ENCODE assay signal across 20 cellular contexts in genomic region chr22:26357281-26357680, GRCh38.
DNase-seq lines count a peak whose midpoint lies in the region; ATAC-seq, FAIRE-seq and TF ChIP-seq lines count a peak whose summit lies in the region.
"Had no signal": no experiment of that assay in that cellular context is flagged by ENCODE, and none has a peak within 500 bp of the region (broad histone marks: within the 10 kb centered on the region; RNA-seq: fewer than 3 reads in every experiment).

No MANE protein-coding gene starts in this region.

- no TSS peak for BruUV-seq in K562 (replicated peaks; lab: Mats Ljungman, UMichigan)

- H3K36me3 ChIP-seq in K562 (ENCODE audit: control insufficient read depth, insufficient read depth, low read length): no peaks in the 10 kb centered on the region
- no peaks in the 10 kb centered on the region for H3K36me3 ChIP-seq in breast epithelium
- H3K36me3 ChIP-seq: BLaER1 treated with 17β-estradiol and CSF1 and Interleukin-3, amounts not matched to agents 10 nM and 100 nM had no signal

- H3K79me2 ChIP-seq in K562 (ENCODE audit: control insufficient read depth, insufficient read depth, low read length): no peaks in the 10 kb centered on the region

- no peak overlapping the region for H2AFZ ChIP-seq in K562 (ENCODE audit: low read depth, low read length)

- no peak for TF ChIP-seq POLR2A in A549 (IDR thresholded peaks at IDR 0.05; ENCODE audit: low read length)
- TF ChIP-seq POLR2A in K562 (conservative IDR thresholded peaks at IDR 0.05): no peak
- no peak for TF ChIP-seq POLR2A in breast epithelium (IDR thresholded peaks at IDR 0.05)

- in situ Hi-C loops in K562 (cut with MboI): no loop called here

- no peak for TF ChIP-seq EP300 in A549 (IDR thresholded peaks at IDR 0.05)
- no peak for TF ChIP-seq EP300 in K562 (IDR thresholded peaks at IDR 0.05; ENCODE audit: low read length)

- H3K4me2 ChIP-seq in A549 (no peak overlapping the region), K562 (ENCODE audit: insufficient read depth, low read length) (no peak overlapping the region)

- DNase-seq in NCI-H2171 treated with DMSO at 0.1 percent for 48 hours (lab: John Stamatoyannopoulos, UW): peak; percentile 23
- no peak for DNase-seq in NCI-H2171 (lab: John Stamatoyannopoulos, UW)
- DNase-seq in A549 (ENCODE audit: low read depth in 1 of 2, low spot score in 1 of 2): no peak
- DNase-seq in K562 (ENCODE audit: extremely low read depth in 1 of 4, low spot score in 3 of 4): no peak
- no peak for DNase-seq in urothelium cell line (ENCODE audit: low spot score)
- DNase-seq in breast epithelium (ENCODE audit: low spot score in 2 of 2): no peak
- DNase-seq in NOMO-1 (lab: John Stamatoyannopoulos, UW; ENCODE audit: unreplicated experiment in 2 of 2): no peak
- DNase-seq: 8988T; Caco-2; CD4-positive, alpha-beta T cell; CD8-positive, alpha-beta T cell; DMS79 treated with DMSO at 0.1 percent for 48 hours; GF-D8 had no signal

- no peaks in the 10 kb centered on the region; the same call in 2 of the 3 replicates for H3K4me1 ChIP-seq in A549
- peaks cover 0 to 2% of the 10 kb centered on the region in 2 experiments; a peak in 1 of 5 replicates for H3K4me1 ChIP-seq in K562 (replicated peaks in 1 of 2; ENCODE audit: control insufficient read depth in 2 of 2, insufficient read depth in 2 of 2, low read length in 2 of 2)
- no peaks in the 10 kb centered on the region for H3K4me1 ChIP-seq in breast epithelium
- H3K4me1 ChIP-seq: Caco-2 had no signal

- TF ChIP-seq CTCF in A549 (IDR thresholded peaks at IDR 0.05): no peak
- TF ChIP-seq CTCF in K562 (IDR thresholded peaks at IDR 0.05 in 2 of 3, conservative IDR thresholded peaks at IDR 0.05 in 1 of 3; ENCODE audit: insufficient read depth in 2 of 3, low read depth in 1 of 3, low read length in 3 of 3): no peak
- no peak for TF ChIP-seq CTCF in breast epithelium (IDR thresholded peaks at IDR 0.05)

- CTCF ChIA-PET in A549 (lab: Yijun Ruan, JAX) (interaction anchor here (1.0 to 4.5 kb wide), 2 partner anchors 8 to 10 kb away, joined by 3 to 26 read pairs; no protein-coding TSS in a partner anchor), K562 (lab: Yijun Ruan, JAX; ENCODE audit: low intra/inter-chr PET ratio) (no interaction called here)

- H3K9ac ChIP-seq in K562 (ENCODE audit: insufficient read depth in 1 of 2, low read depth in 2 of 2, low read length in 2 of 2): no peak overlapping the region

- intact Hi-C loops in K562 (cut with micrococcal nuclease) (no loop called here), breast epithelium (cut with DNase I; ENCODE audit: low total_unique reads) (no loop called here)

- H3K27ac ChIP-seq in A549 (no peak overlapping the region), K562 (ENCODE audit: extremely low read depth, low read depth, low read length) (no peak overlapping the region), breast epithelium (no peak overlapping the region)
- H3K27ac ChIP-seq: C4-2B had no signal

- no peak for TF ChIP-seq RAD21 in A549 (conservative IDR thresholded peaks at IDR 0.05 in 1 of 2, IDR thresholded peaks at IDR 0.05 in 1 of 2)
- TF ChIP-seq RAD21 in K562 (CRISPR knock-in tag; conservative IDR thresholded peaks at IDR 0.05 in 1 of 2, IDR thresholded peaks at IDR 0.05 in 1 of 2): no peak

- 60% methylated on average over 2 of the region's 2 CpGs for WGBS in A549 (ENCODE audit: missing lambda C conversion rate)
- WGBS in K562 (ENCODE audit: insufficient coverage, low coverage, missing lambda C conversion rate): 14% methylated on average over 2 of the region's 2 CpGs

- H4K20me1 ChIP-seq in K562 (replicated peaks; ENCODE audit: control insufficient read depth, insufficient read depth, low read length): no peaks in the 10 kb centered on the region
- H4K20me1 ChIP-seq: BLaER1 treated with 17β-estradiol and CSF1 and Interleukin-3, amounts not matched to agents 10 nM and 100 nM had no signal

- ATAC-seq in A549 (no peak), K562 (no peak)
- ATAC-seq: CD8-positive, alpha-beta T cell had no signal

- peaks cover 5 to 12% of the 10 kb centered on the region in 2 experiments; a peak in 4 of 5 replicates for H3K27me3 ChIP-seq in K562 (ENCODE audit: control insufficient read depth in 2 of 2, insufficient read depth in 2 of 2, low read length in 2 of 2)
- peaks cover 0 to 6% of the 10 kb centered on the region in 2 donors for H3K27me3 ChIP-seq in breast epithelium
- H3K27me3 ChIP-seq: BLaER1 treated with 17β-estradiol and CSF1 and Interleukin-3, amounts not matched to agents 10 nM and 100 nM had no signal

- H3K4me3 ChIP-seq in A549: no peak overlapping the region
- H3K4me3 ChIP-seq in K562: no peak overlapping the region
- H3K4me3 ChIP-seq in breast epithelium: no peak overlapping the region
- H3K4me3 ChIP-seq: BLaER1 treated with 17β-estradiol and CSF1 and Interleukin-3, amounts not matched to agents 10 nM and 100 nM had no signal

- H3K9me1 ChIP-seq in K562 (ENCODE audit: control insufficient read depth, insufficient read depth, low read length): no peaks in the 10 kb centered on the region

- no peak for FAIRE-seq in A549 (lab: Jason Lieb, UNC)
- FAIRE-seq in K562 (lab: Jason Lieb, UNC): no peak
- peak; percentile 67 for FAIRE-seq in urothelium cell line (lab: Jason Lieb, UNC)
- FAIRE-seq: A204.1, D721Med, G401.6, GM12891, GM19239 had no signal

- H3K9me3 ChIP-seq in A549 (no peaks in the 10 kb centered on the region), K562 (replicated peaks; ENCODE audit: control insufficient read depth, insufficient read depth, low read depth, low read length) (no peaks in the 10 kb centered on the region), breast epithelium (no peaks in the 10 kb centered on the region)
- H3K9me3 ChIP-seq: BLaER1 treated with 17β-estradiol and CSF1 and Interleukin-3, amounts not matched to agents 10 nM and 100 nM; Caco-2 had no signal

- POLR2A ChIA-PET in A549 (lab: Yijun Ruan, JAX) (no interaction called here), K562 (lab: Yijun Ruan, JAX) (no interaction called here)

TF ChIP-seq in A549, 52 proteins besides CTCF, POLR2A, EP300 and RAD21:
- no peak for TF ChIP-seq RCOR1 (IDR thresholded peaks at IDR 0.05; ENCODE audit: low read depth, low read length)
- no peak for TF ChIP-seq RFX5 (IDR thresholded peaks at IDR 0.05)
- peak; percentile 88 for TF ChIP-seq ZFP36 (IDR thresholded peaks at IDR 0.05; ENCODE audit: borderline replicate concordance, partially characterized antibody)

TF ChIP-seq in K562, 482 proteins besides CTCF, POLR2A, EP300 and RAD21 (continues in another document):
- TF ChIP-seq CBX2 (IDR thresholded peaks at IDR 0.05; ENCODE audit: insufficient read depth, low read length, poor library complexity, severe bottlenecking) (no peak), HDAC1 (IDR thresholded peaks at IDR 0.05) (no peak), CBX5 (IDR thresholded peaks at IDR 0.05; ENCODE audit: borderline replicate concordance, low read depth) (no peak), ETS2 (tag; IDR thresholded peaks at IDR 0.05; ENCODE audit: borderline replicate concordance, poor library complexity, severe bottlenecking) (no peak), SP1 (CRISPR knock-in tag; IDR thresholded peaks at IDR 0.05) (no peak), SP2 (IDR thresholded peaks at IDR 0.05; ENCODE audit: extremely low read depth, low read depth, low read length, poor library complexity, severe bottlenecking) (no peak), ZNF436 (CRISPR knock-in tag; IDR thresholded peaks at IDR 0.05) (peak; percentile 79), ZFP36 (IDR thresholded peaks at IDR 0.05; ENCODE audit: low read depth, low read length, partially characterized antibody) (peak; percentile 98), RCOR1 (IDR thresholded peaks at IDR 0.05; ENCODE audit: borderline replicate concordance in 1 of 2, low read depth in 2 of 2, low read length in 2 of 2) (peak in 1 of 2 experiments; percentile 19; a peak in 1 of 4 replicates), SMAD1 (IDR thresholded peaks at IDR 0.05; ENCODE audit: low read depth, low read length, partially characterized antibody) (no peak), BCOR (IDR thresholded peaks at IDR 0.05) (peak; percentile 48), NCOA4 (IDR thresholded peaks at IDR 0.05; ENCODE audit: partially characterized antibody) (no peak), ZBED1 (IDR thresholded peaks at IDR 0.05) (no peak), NBN (IDR thresholded peaks at IDR 0.05; ENCODE audit: low read depth) (no peak), ZNF699 (CRISPR knock-in tag; IDR thresholded peaks at IDR 0.05; ENCODE audit: insufficient replicate concordance) (no peak), NFIC (IDR thresholded peaks at IDR 0.05) (no peak), PATZ1 (CRISPR knock-in tag; IDR thresholded peaks at IDR 0.05; ENCODE audit: borderline replicate concordance) (no peak), TRIM28 (IDR thresholded peaks at IDR 0.05) (no peak), FOXM1 (IDR thresholded peaks at IDR 0.05; ENCODE audit: low read depth) (no peak), FOXM1 (CRISPR knock-in tag; IDR thresholded peaks at IDR 0.05; ENCODE audit: low read depth) (no peak), KLF1 (tag; IDR thresholded peaks at IDR 0.05) (no peak), HNRNPK (IDR thresholded peaks at IDR 0.05; ENCODE audit: low read depth, low read length, poor library complexity, severe bottlenecking) (no peak), RBM25 (IDR thresholded peaks at IDR 0.05; ENCODE audit: low read depth, low read length, severe bottlenecking) (peak; percentile 96), HMG20B (CRISPR knock-in tag; IDR thresholded peaks at IDR 0.05) (no peak), MXI1 (IDR thresholded peaks at IDR 0.05; ENCODE audit: low read depth, low read length) (no peak), KLF6 (CRISPR knock-in tag; IDR thresholded peaks at IDR 0.05; ENCODE audit: borderline replicate concordance) (no peak), ZSCAN32 (CRISPR knock-in tag; IDR thresholded peaks at IDR 0.05) (no peak), PHTF2 (CRISPR knock-in tag; IDR thresholded peaks at IDR 0.05) (no peak)
